Comparison of ENCODE assay signal across 6 cellular contexts in the genomic region with DNA sequence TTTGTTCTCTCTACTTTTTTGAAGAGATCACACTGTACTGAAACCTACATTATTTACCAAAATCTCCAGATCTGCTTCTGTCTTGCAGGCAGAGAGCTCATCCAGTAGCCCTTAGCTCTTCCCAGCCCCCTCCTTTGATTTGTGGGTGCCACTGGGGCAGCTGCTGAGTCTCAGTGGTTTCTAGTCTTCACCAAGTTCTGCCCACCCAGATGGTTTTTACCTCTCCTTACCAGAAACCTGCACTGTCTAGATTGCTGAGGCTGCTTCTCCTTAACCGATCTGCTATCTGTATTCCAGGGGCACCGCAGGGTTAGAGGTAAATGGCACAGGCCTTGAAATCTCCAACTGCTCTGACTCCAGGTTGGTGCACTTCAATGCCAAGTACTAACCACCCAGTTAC. TPM values are rescaled to one million over a fixed set of nuclear protein-coding genes. Genes with fewer than 3 reads are reported as not detected.
DNase-seq lines count a peak whose midpoint lies in the region; ATAC-seq and TF ChIP-seq lines count a peak whose summit lies in the region.
"Not testable (repeated sequence)": the region's sequence is repeated elsewhere in the genome, so short reads cannot be mapped to it uniquely, and the experiment has no call there.

No MANE protein-coding gene starts in this region.

- not testable (repeated sequence) for H3K9me2 ChIP-seq in Loucy (replicated peaks; ENCODE audit: low read depth, low read length)

- TF ChIP-seq EP300 in transverse colon (IDR thresholded peaks at IDR 0.05; ENCODE audit: low read depth): not testable (repeated sequence)

- H3K4me1 Mint-ChIP-seq in memory B cell (peaks cover 11% of the 10 kb centered on the region), osteocyte (ENCODE audit: unreplicated experiment) (peaks cover 41% of the 10 kb centered on the region)

- DNase-seq in SK-N-MC (ENCODE audit: low read depth, low spot score); memory B cell (ENCODE audit: low spot score in 2 of 2); transverse colon: not testable (repeated sequence)
- peak; percentile 32 for DNase-seq in osteocyte (ENCODE audit: extremely low spot score, unreplicated experiment)

- not testable (repeated sequence) for H3K36me3 ChIP-seq in KMS-11 (ENCODE audit: insufficient read depth); transverse colon
- H3K36me3 ChIP-seq in Loucy (ENCODE audit: insufficient read depth, low read length) (peaks cover 17% of the 10 kb centered on the region), SK-N-MC (ENCODE audit: insufficient read depth, low read length) (peaks cover 36% of the 10 kb centered on the region)

- TF ChIP-seq POLR2A in transverse colon (IDR thresholded peaks at IDR 0.05): not testable (repeated sequence)

- H3K79me2 ChIP-seq in KMS-11 (ENCODE audit: insufficient read depth, low read depth): not testable (repeated sequence)
- peaks cover 62% of the 10 kb centered on the region for H3K79me2 ChIP-seq in Loucy (ENCODE audit: insufficient read depth, low read length)

- not testable (repeated sequence) for H3K4me3 Mint-ChIP-seq in memory B cell; osteocyte (ENCODE audit: unreplicated experiment)

- WGBS in transverse colon (ENCODE audit: low coverage in 1 of 2), 2 donors: 96% methylated on average over 2 of the region's 2 CpGs; no CpG with 5 or more reads in 1 of the 2 donors

- not testable (repeated sequence) for H3F3A ChIP-seq in Loucy (ENCODE audit: low read depth)

- intact Hi-C loops in transverse colon (cut with DNase I; ENCODE audit: low total_unique reads): not testable (repeated sequence)

- not testable (repeated sequence) for H3K9ac ChIP-seq in KMS-11; Loucy (ENCODE audit: low read depth, low read length, poor library complexity, severe bottlenecking); SK-N-MC (ENCODE audit: insufficient read length)

- H3K4me1 ChIP-seq in KMS-11 (ENCODE audit: low read depth, poor library complexity, severe bottlenecking) (peaks cover 54% of the 10 kb centered on the region), Loucy (ENCODE audit: insufficient read depth, low read length, poor library complexity, severe bottlenecking) (peaks cover 65% of the 10 kb centered on the region)
- H3K4me1 ChIP-seq in transverse colon: not testable (repeated sequence)

- not testable (repeated sequence) for H3K9me3 ChIP-seq in Loucy (ENCODE audit: insufficient read depth, low read depth, low read length); SK-N-MC (ENCODE audit: low read depth, low read length); transverse colon

- not testable (repeated sequence) for H3K27me3 Mint-ChIP-seq in memory B cell; osteocyte (ENCODE audit: unreplicated experiment)

- not testable (repeated sequence) for H3K27ac ChIP-seq in KMS-11
- H3K27ac ChIP-seq in SK-N-MC (peak overlapping the region; percentile 91), transverse colon (peak overlapping the region; percentile 9 to 37 (median 28))

- not testable (repeated sequence) for TF ChIP-seq CTCF in KMS-11 (conservative IDR thresholded peaks at IDR 0.05; ENCODE audit: low read depth, low read length); Loucy (conservative IDR thresholded peaks at IDR 0.05; ENCODE audit: low read length); osteocyte (IDR thresholded peaks at IDR 0.05); transverse colon (IDR thresholded peaks at IDR 0.05)

- H3K36me3 Mint-ChIP-seq in memory B cell: peaks cover 27% of the 10 kb centered on the region
- peaks cover 29% of the 10 kb centered on the region for H3K36me3 Mint-ChIP-seq in osteocyte (ENCODE audit: unreplicated experiment)

- H3K4me2 ChIP-seq in KMS-11 (peak overlapping the region; percentile 42; the same call in 1 of the 2 replicates), Loucy (ENCODE audit: low read depth, low read length, poor library complexity, severe bottlenecking) (peak overlapping the region; percentile 27)

- H3K27ac Mint-ChIP-seq in memory B cell: peak overlapping the region; percentile 26
- not testable (repeated sequence) for H3K27ac Mint-ChIP-seq in osteocyte (ENCODE audit: unreplicated experiment)

- ATAC-seq in memory B cell (ENCODE audit: low read depth): not testable (repeated sequence)

- in situ Hi-C loops in transverse colon (cut with MboI; ENCODE audit: low pct_ligation_motif_present in 1 of 4, low pct_unique_long_range_greater_than_20kb in 1 of 4, low sequenced_read_pairs in 3 of 4): not testable (repeated sequence)

- H3K9me3 Mint-ChIP-seq in memory B cell; osteocyte (ENCODE audit: unreplicated experiment): not testable (repeated sequence)

- not testable (repeated sequence) for H3K27me3 ChIP-seq in KMS-11 (ENCODE audit: insufficient read depth, low read depth); Loucy (ENCODE audit: insufficient read depth, low read length, poor library complexity, severe bottlenecking); transverse colon

- H2AFZ ChIP-seq in KMS-11 (ENCODE audit: low read depth); Loucy (ENCODE audit: low read length): not testable (repeated sequence)

- H4K20me1 ChIP-seq in KMS-11 (ENCODE audit: insufficient read depth); Loucy (ENCODE audit: insufficient read depth, low read length, poor library complexity, severe bottlenecking): not testable (repeated sequence)

- H3K4me3 ChIP-seq in KMS-11 (IDR thresholded peaks at IDR 0.05; ENCODE audit: insufficient read depth, low read depth, low read length); Loucy (ENCODE audit: low read length, poor library complexity, severe bottlenecking); SK-N-MC; transverse colon: not testable (repeated sequence)

RNA-seq across cellular contexts. Expression of a gene that starts 6.7 kb away (rescaled TPM):
- total RNA-seq in osteocyte (30.4 and 31.0 TPM in 2 replicates), transverse colon (10 to 100 TPM in 2 of 4 donors, 1 to 10 TPM in 2; 2.3 to 80.2 (median 10.9) TPM)
